Comparison of ENCODE assay signal across 23 cellular contexts in genomic region chr12:64806593-64806992, GRCh38. TPM values are rescaled to one million over a fixed set of nuclear protein-coding genes. Genes with fewer than 3 reads are reported as not detected.
DNase-seq lines count a peak whose midpoint lies in the region; ATAC-seq and TF ChIP-seq lines count a peak whose summit lies in the region.
"Had no signal": no experiment of that assay in that cellular context is flagged by ENCODE, and none has a peak within 500 bp of the region (broad histone marks: within the 10 kb centered on the region; RNA-seq: fewer than 3 reads in every experiment).

No MANE protein-coding gene starts in this region.

- TF ChIP-seq CTCF in AG04450 (IDR thresholded peaks at IDR 0.05; ENCODE audit: low read depth, low read length) (no peak), adrenal gland (IDR thresholded peaks at IDR 0.05) (no peak), fibroblast of lung (conservative IDR thresholded peaks at IDR 0.05 in 1 of 2, IDR thresholded peaks at IDR 0.05 in 1 of 2; ENCODE audit: low read depth in 1 of 2, low read length in 2 of 2) (no peak), BE2C (IDR thresholded peaks at IDR 0.05; ENCODE audit: low read depth, low read length) (no peak)

- DNase-seq in AG04450 (ENCODE audit: low read depth, low spot score) = peak; percentile 44
- peak; percentile 77 for DNase-seq in HT1080 (ENCODE audit: low read depth)
- DNase-seq in adrenal gland = peak in 4 of 7 donors; percentile 29 to 54 (median 36)
- peak; percentile 49 to 78 for DNase-seq in fibroblast of lung (ENCODE audit: low read depth in 2 of 2)
- DNase-seq in central memory CD4-positive, alpha-beta T cell = no peak
- DNase-seq in BE2C = no peak
- DNase-seq in ecto neural progenitor cell (ENCODE audit: low spot score) = no peak
- DNase-seq: activated CD4-positive, alpha-beta T cell treated with anti-CD3 and anti-CD28 coated beads, Interleukin-2, amount 50 U/mL, for 1 hour; activated naive CD4-positive, alpha-beta T cell treated with Interleukin-2 at 50 U/mL for 16 hours; activated T-cell treated with anti-CD3 and anti-CD28 coated beads for 4 hours; CD8-positive, alpha-beta memory T cell; esophagus squamous epithelium; hypothalamus; natural killer cell; NCI-H1417; NCI-H226; Right ventricle myocardium superior; small intestine; stimulated activated CD4-positive, alpha-beta T cell treated with anti-CD3 and anti-CD28 coated beads, Interleukin-4, amount 100 ng/mL, for 1 hour; upper lobe of left lung had no signal

- H3K4me3 ChIP-seq in AG04450 (ENCODE audit: low read depth, low read length) (no peak overlapping the region), adrenal gland (no peak overlapping the region), fibroblast of lung (replicated peaks in 1 of 4; ENCODE audit: control extremely low read depth in 1 of 4, insufficient read depth in 1 of 4, low read depth in 3 of 4, low read length in 4 of 4) (no peak overlapping the region), BE2C (ENCODE audit: low read depth, low read length) (no peak overlapping the region)
- H3K4me3 ChIP-seq: ascending aorta, esophagus squamous epithelium, HAP-1, upper lobe of left lung had no signal

- H3K79me2 ChIP-seq in fibroblast of lung (ENCODE audit: control insufficient read depth, insufficient read depth, low read length) = no peaks in the 10 kb centered on the region

- WGBS in adrenal gland, 4 donors = 40 to 47% (median 46%) methylated on average over 2 of the region's 2 CpGs

- H3K27ac ChIP-seq in AG04450 (ENCODE audit: low read depth, low read length) = no peak overlapping the region
- no peak overlapping the region for H3K27ac ChIP-seq in adrenal gland
- no peak overlapping the region for H3K27ac ChIP-seq in fibroblast of lung (ENCODE audit: insufficient read depth, low read length)
- H3K27ac ChIP-seq: ascending aorta, esophagus squamous epithelium, upper lobe of left lung had no signal

- CTCF ChIA-PET in AG04450 (lab: Charles Lee) = interaction anchor here (0.5 to 4.2 kb wide), 2 partner anchors 10 to 351 kb away, joined by 3 to 31 read pairs; no protein-coding TSS in a partner anchor

- no peak for TF ChIP-seq POLR2A in adrenal gland (IDR thresholded peaks at IDR 0.05)

- peaks cover 0 to 4% of the 10 kb centered on the region in 2 donors for H3K4me1 ChIP-seq in adrenal gland (replicated peaks in 1 of 2)
- H3K4me1 ChIP-seq in fibroblast of lung (ENCODE audit: control insufficient read depth, extremely low read depth, insufficient read depth, low read length) = peaks cover 3% of the 10 kb centered on the region
- H3K4me1 ChIP-seq in BE2C = no peaks in the 10 kb centered on the region
- H3K4me1 ChIP-seq: ascending aorta, HAP-1 had no signal

- H3K9ac ChIP-seq in fibroblast of lung (ENCODE audit: insufficient read depth, low read length) = no peak overlapping the region

- H3K27me3 ChIP-seq in AG04450 (ENCODE audit: control insufficient read depth, insufficient read depth, low read length) = peaks cover 8% of the 10 kb centered on the region
- H3K27me3 ChIP-seq in adrenal gland = no peaks in the 10 kb centered on the region
- no peaks in the 10 kb centered on the region for H3K27me3 ChIP-seq in fibroblast of lung (ENCODE audit: control insufficient read depth, insufficient read depth, low read length)
- peaks cover 7% of the 10 kb centered on the region for H3K27me3 ChIP-seq in BE2C
- H3K27me3 ChIP-seq: ascending aorta, upper lobe of left lung had no signal

- H3K4me2 ChIP-seq in fibroblast of lung (ENCODE audit: extremely low read depth, insufficient read depth, low read length) = no peak overlapping the region

- H3K9me3 ChIP-seq in AG04450 (ENCODE audit: control insufficient read depth, insufficient read depth, low read length) (no peaks in the 10 kb centered on the region), adrenal gland (replicated peaks in 1 of 3) (no peaks in the 10 kb centered on the region), fibroblast of lung (ENCODE audit: control insufficient read depth, insufficient read depth, low read depth, low read length) (no peaks in the 10 kb centered on the region), BE2C (no peaks in the 10 kb centered on the region)
- H3K9me3 ChIP-seq: ascending aorta, esophagus squamous epithelium, HAP-1, upper lobe of left lung had no signal

- H2AFZ ChIP-seq in fibroblast of lung (ENCODE audit: low read length) = no peak overlapping the region

- H3K36me3 ChIP-seq in adrenal gland (replicated peaks in 1 of 2) = no peaks in the 10 kb centered on the region
- no peaks in the 10 kb centered on the region for H3K36me3 ChIP-seq in fibroblast of lung (ENCODE audit: control insufficient read depth, insufficient read depth, low read length)
- no peaks in the 10 kb centered on the region for H3K36me3 ChIP-seq in BE2C
- H3K36me3 ChIP-seq: ascending aorta, esophagus squamous epithelium, HAP-1, upper lobe of left lung had no signal

- intact Hi-C loops in adrenal gland (cut with DNase I) = no loop called here

- ATAC-seq in HG03097 (IDR thresholded peaks at IDR 0.05; ENCODE audit: low FRiP score, unreplicated experiment) = no peak
- ATAC-seq: natural killer cell had no signal

- no peaks in the 10 kb centered on the region for H4K20me1 ChIP-seq in fibroblast of lung (ENCODE audit: control insufficient read depth, extremely low read depth, insufficient read depth, low read length)

- POLR2A ChIA-PET in AG04450 (lab: Yijun Ruan, JAX) = interaction anchor here (0.9 kb wide), 1 partner anchor 11 kb away, joined by 3 read pairs; no protein-coding TSS in a partner anchor

RNA-seq across cellular contexts. Expression of gene TBC1D30, which starts 17.9 kb away (rescaled TPM):
- polyA plus RNA-seq in AG04450 (2011; rRNA removed) = 0.40 and 0.57 TPM in 2 replicates
- 1.1 and 1.6 TPM in 2 replicates for polyA minus RNA-seq in AG04450 (2011; rRNA and poly(A)+ RNA removed)
- 7.0 and 7.4 TPM in 2 replicates for total RNA-seq in HT1080 (2014; rRNA removed; shearing (Covaris generic))
- 9.4 and 10.0 TPM in 2 replicates for polyA plus RNA-seq in HT1080 (2015; cell fraction: cytosol; rRNA removed)
- 6.5 and 7.8 TPM in 2 replicates for polyA plus RNA-seq in HT1080 (2015; cell fraction: nucleus; rRNA removed)
- 10 to 100 TPM in 1 of 8 donors, 1 to 10 TPM in 7; 3.0 to 13.3 (median 5.2) TPM for total RNA-seq in adrenal gland
- 1 to 10 TPM; 1.2 to 3.7 (median 1.4) TPM for polyA plus RNA-seq in adrenal gland
- total RNA-seq in fibroblast of lung = 0.26 and 0.66 TPM in 2 replicates
- 0.23 and 0.24 TPM in 2 replicates for polyA plus RNA-seq in fibroblast of lung
- polyA plus RNA-seq in fibroblast of lung (2012) = 0.07 and 0.12 TPM in 2 replicates
- not detected in 2 replicates for polyA minus RNA-seq in fibroblast of lung (ENCODE audit: low replicate concordance)
- polyA plus RNA-seq in BE2C (2012; ENCODE audit: insufficient read depth, insufficient read length, low read depth) = 0.32 TPM
- polyA plus RNA-seq: CD8-positive, alpha-beta memory T cell had no signal

RNA-seq across cellular contexts. Expression of gene GNS, which starts 47.4 kb away (rescaled TPM):
- polyA plus RNA-seq in AG04450 (2011; rRNA removed) = 176 and 212 TPM in 2 replicates
- 251 and 299 TPM in 2 replicates for polyA minus RNA-seq in AG04450 (2011; rRNA and poly(A)+ RNA removed)
- 59.0 and 71.5 TPM in 2 replicates for total RNA-seq in HT1080 (2014; rRNA removed; shearing (Covaris generic))
- polyA plus RNA-seq in HT1080 (2015; cell fraction: cytosol; rRNA removed) = 66.3 and 84.2 TPM in 2 replicates
- polyA plus RNA-seq in HT1080 (2015; cell fraction: nucleus; rRNA removed) = 155 and 160 TPM in 2 replicates
- total RNA-seq in adrenal gland = 100 to 1,000 TPM; 388 to 647 (median 567) TPM
- polyA plus RNA-seq in adrenal gland = 100 to 1,000 TPM in 1 of 3 donors, 10 to 100 TPM in 2; 44.3 to 591 (median 62.6) TPM
- 169 and 249 TPM in 2 replicates for total RNA-seq in fibroblast of lung
- 165 and 219 TPM in 2 replicates for polyA plus RNA-seq in fibroblast of lung
- polyA plus RNA-seq in fibroblast of lung (2012) = 86.9 and 115 TPM in 2 replicates
- 133 and 189 TPM in 2 replicates for polyA minus RNA-seq in fibroblast of lung (ENCODE audit: low replicate concordance)
- polyA plus RNA-seq in BE2C (2012; ENCODE audit: insufficient read depth, insufficient read length, low read depth) = 20.5 TPM

Comparison
In these comparisons a context has a peak if more than half of its experiments do, and no peak if none do; other contexts are left out.
1. DNase-seq: peak in AG04450 (single experiment), HT1080 (single experiment), adrenal gland (4 of 7) and fibroblast of lung (2 of 2); none in central memory CD4-positive, alpha-beta T cell (single experiment), BE2C (single experiment) and ecto neural progenitor cell (single experiment).